ENCODE assay signal across 7 cellular contexts in genomic region chr1:32240140-32240951, GRCh38. TPM values are rescaled to one million over a fixed set of nuclear protein-coding genes. Genes with fewer than 3 reads are reported as not detected.
DNase-seq lines count a peak whose midpoint lies in the region; ATAC-seq and TF ChIP-seq lines count a peak whose summit lies in the region.

No MANE protein-coding gene starts in this region.

- POLR2A ChIA-PET in SK-N-SH (lab: Yijun Ruan, JAX) = interaction anchor here (0.5 to 2.1 kb wide), 8 partner anchors 11 to 95 kb away, joined by 3 to 14 read pairs (median 4); partner anchors contain the start of gene MARCKSL1

- H3K9ac ChIP-seq in Loucy (ENCODE audit: low read depth, low read length, poor library complexity, severe bottlenecking) (peak overlapping the region; percentile 55), SK-N-SH (peak overlapping the region; percentile 25; the same call in 1 of the 2 replicates)

- H3K9me3 ChIP-seq in Loucy (ENCODE audit: insufficient read depth, low read depth, low read length) (no peaks in the 10 kb centered on the region), SK-N-SH (no peaks in the 10 kb centered on the region), psoas muscle (no peaks in the 10 kb centered on the region)

- no peaks in the 10 kb centered on the region for H3K36me3 ChIP-seq in Loucy (ENCODE audit: insufficient read depth, low read length)
- no peaks in the 10 kb centered on the region for H3K36me3 ChIP-seq in SK-N-SH (replicated peaks in 1 of 2; ENCODE audit: control insufficient read depth in 1 of 2, insufficient read depth in 2 of 2, low read length in 1 of 2)
- H3K36me3 ChIP-seq in psoas muscle (ENCODE audit: insufficient read depth in 1 of 2, low read depth in 1 of 2) = no peaks in the 10 kb centered on the region

- peak; percentile 4 for TF ChIP-seq CTCF in GM12873 (IDR thresholded peaks at IDR 0.05; ENCODE audit: insufficient read depth, low read depth, low read length, missing control alignments)
- peak; percentile 21; the same call in 1 of the 2 replicates for TF ChIP-seq CTCF in Loucy (conservative IDR thresholded peaks at IDR 0.05; ENCODE audit: low read length)
- TF ChIP-seq CTCF in SK-N-SH (IDR thresholded peaks at IDR 0.05) = peak; percentile 24
- TF ChIP-seq CTCF in astrocyte of the spinal cord (IDR thresholded peaks at IDR 0.05; ENCODE audit: low read depth, low read length) = peak; percentile 26
- peak; percentile 14 for TF ChIP-seq CTCF in psoas muscle (IDR thresholded peaks at IDR 0.05)

- H4K20me1 ChIP-seq in Loucy (ENCODE audit: insufficient read depth, low read length, poor library complexity, severe bottlenecking) = no peaks in the 10 kb centered on the region
- no peaks in the 10 kb centered on the region for H4K20me1 ChIP-seq in SK-N-SH (ENCODE audit: insufficient read depth)

- TF ChIP-seq RAD21 in SK-N-SH (IDR thresholded peaks at IDR 0.05; ENCODE audit: low read length) = peak; percentile 27

- H3K79me2 ChIP-seq in Loucy (ENCODE audit: insufficient read depth, low read length) (no peaks in the 10 kb centered on the region), SK-N-SH (ENCODE audit: insufficient read depth) (no peaks in the 10 kb centered on the region)

- intact Hi-C loops in psoas muscle (cut with DNase I) = no loop called here

- H2AFZ ChIP-seq in Loucy (ENCODE audit: low read length) (peak overlapping the region; percentile 82), SK-N-SH (ENCODE audit: low read depth) (peak overlapping the region; percentile 89; the same call in 1 of the 2 replicates)

- no peaks in the 10 kb centered on the region for H3K4me1 ChIP-seq in Loucy (ENCODE audit: insufficient read depth, low read length, poor library complexity, severe bottlenecking)
- peaks cover 12 to 13% of the 10 kb centered on the region in 2 experiments; a peak in 2 of 4 replicates for H3K4me1 ChIP-seq in SK-N-SH (ENCODE audit: control insufficient read depth in 1 of 2, insufficient read depth in 2 of 2, low read depth in 1 of 2, low read length in 1 of 2)
- peaks cover 6% of the 10 kb centered on the region for H3K4me1 ChIP-seq in psoas muscle

- ATAC-seq in psoas muscle = peak; percentile 48 to 74 (median 59)
- no peak for ATAC-seq in HG03095 (IDR thresholded peaks at IDR 0.05; ENCODE audit: unreplicated experiment)

- H3K27me3 ChIP-seq in Loucy (ENCODE audit: insufficient read depth, low read length, poor library complexity, severe bottlenecking) (no peaks in the 10 kb centered on the region), SK-N-SH (ENCODE audit: insufficient read depth) (no peaks in the 10 kb centered on the region), psoas muscle (ENCODE audit: insufficient read depth in 3 of 3, low read length in 2 of 3) (no peaks in the 10 kb centered on the region)

- H3K9me2 ChIP-seq in Loucy (replicated peaks; ENCODE audit: low read depth, low read length) (no peaks in the 10 kb centered on the region), SK-N-SH (no peaks in the 10 kb centered on the region)

- CTCF ChIA-PET in SK-N-SH (lab: Yijun Ruan, JAX) = interaction anchor here (0.7 to 3.7 kb wide), 16 partner anchors 8 to 214 kb away, joined by 3 to 24 read pairs (median 4); partner anchors contain the start of genes EIF3I, FAM167B, HDAC1 and MARCKSL1

- in situ Hi-C loops in astrocyte of the spinal cord (cut with HindIII; ENCODE audit: low sequenced_read_pairs) = no loop called here

- DNase-seq in SK-N-SH (peak; percentile 89), astrocyte of the spinal cord (ENCODE audit: low read depth, low spot score) (peak; percentile 33), hippocampal formation (lab: John Stamatoyannopoulos, UW) (peak; percentile 4 to 44), psoas muscle (peak; percentile 67 to 75)

- peak overlapping the region; percentile 76 for H3K4me2 ChIP-seq in Loucy (ENCODE audit: low read depth, low read length, poor library complexity, severe bottlenecking)
- peak overlapping the region; percentile 83 for H3K4me2 ChIP-seq in SK-N-SH

- H3K4me3 ChIP-seq in Loucy (ENCODE audit: low read length, poor library complexity, severe bottlenecking) (peak overlapping the region; percentile 69), SK-N-SH (ENCODE audit: low read depth in 2 of 2, low read length in 1 of 2) (peak overlapping the region; percentile 51 to 57), astrocyte of the spinal cord (ENCODE audit: low read depth, low read length) (peak overlapping the region; percentile 54), psoas muscle (peak overlapping the region; percentile 81)

- TF ChIP-seq EP300 in SK-N-SH (IDR thresholded peaks at IDR 0.05; ENCODE audit: borderline replicate concordance in 1 of 2, low read depth in 1 of 2, low read length in 1 of 2) = no peak

- H3F3A ChIP-seq in Loucy (ENCODE audit: low read depth) (no peaks in the 10 kb centered on the region), SK-N-SH (replicated peaks; ENCODE audit: insufficient read depth) (peaks cover 27% of the 10 kb centered on the region)

- WGBS in SK-N-SH (ENCODE audit: low lambda C conversion rate) = 24% methylated on average over 32 of the region's 62 CpGs
- WGBS in psoas muscle, 3 donors = 3 to 4% (median 3%) methylated on average over 53 to 62 of the region's 62 CpGs

- H3K27ac ChIP-seq in SK-N-SH (ENCODE audit: low read depth in 2 of 2, low read length in 1 of 2) = no peak overlapping the region; a peak in 1 of 4 replicates
- peak overlapping the region; percentile 72 for H3K27ac ChIP-seq in psoas muscle

TF ChIP-seq in SK-N-SH, 30 proteins besides CTCF, POLR2A, EP300 and RAD21:
- TF ChIP-seq MXI1 (IDR thresholded peaks at IDR 0.05; ENCODE audit: low read depth, low read length) = peak; percentile 22; the same call in 1 of the 2 replicates
- peak; percentile 34; the same call in 1 of the 2 replicates for TF ChIP-seq POLR2AphosphoS5 (IDR thresholded peaks at IDR 0.05; ENCODE audit: low read depth, low read length)
- TF ChIP-seq SMC3 (IDR thresholded peaks at IDR 0.05; ENCODE audit: low read depth, low read length) = no peak
- no peak; the same call in 1 of the 2 replicates for TF ChIP-seq MAX (IDR thresholded peaks at IDR 0.05; ENCODE audit: low read depth)

RNA-seq across cellular contexts. Expression of gene FAM167B, which starts 6.7 kb away (rescaled TPM):
- polyA plus RNA-seq in SK-N-SH (2012; rRNA removed) = 1.2 and 1.6 TPM in 2 replicates
- polyA plus RNA-seq in SK-N-SH (2012; cell fraction: cytosol; rRNA removed) = 0.63 and 1.1 TPM in 2 replicates
- polyA plus RNA-seq in SK-N-SH (2012; cell fraction: nucleus; rRNA removed) = 2.3 and 2.9 TPM in 2 replicates
- total RNA-seq in psoas muscle = 1 to 10 TPM; 2.0 to 6.2 (median 3.3) TPM
- 1 to 10 TPM; 3.1 to 5.2 (median 3.7) TPM for polyA plus RNA-seq in psoas muscle

RNA-seq across cellular contexts. Expression of gene LCK, which starts 10.7 kb away (rescaled TPM):
- not detected in 2 replicates for polyA plus RNA-seq in SK-N-SH (2012; rRNA removed)
- polyA plus RNA-seq in SK-N-SH (2012; cell fraction: cytosol; rRNA removed) = not detected in 2 replicates
- 0.04 TPM in 1 of 2 replicates, not detected in the other for polyA plus RNA-seq in SK-N-SH (2012; cell fraction: nucleus; rRNA removed)
- under 1 TPM; 0.77 to 0.89 (median 0.82) TPM for total RNA-seq in psoas muscle
- polyA plus RNA-seq in psoas muscle = under 1 TPM; 0.10 to 0.27 (median 0.26) TPM

RNA-seq across cellular contexts. Expression of gene EIF3I, which starts 18.1 kb away (rescaled TPM):
- polyA plus RNA-seq in SK-N-SH (2012; rRNA removed) (463 and 479 TPM in 2 replicates), psoas muscle (100 to 1,000 TPM; 260 to 506 (median 336) TPM)
- polyA plus RNA-seq in SK-N-SH (2012; cell fraction: cytosol; rRNA removed) = 440 and 513 TPM in 2 replicates
- polyA plus RNA-seq in SK-N-SH (2012; cell fraction: nucleus; rRNA removed) = 213 and 215 TPM in 2 replicates
- total RNA-seq in psoas muscle = 100 to 1,000 TPM; 174 to 238 (median 189) TPM

RNA-seq across cellular contexts. Expression of gene TMEM234, which starts 18.2 kb away (rescaled TPM):
- polyA plus RNA-seq in SK-N-SH (2012; rRNA removed) (31.8 and 31.9 TPM in 2 replicates), psoas muscle (1 to 10 TPM; 4.6 to 9.8 (median 7.1) TPM)
- polyA plus RNA-seq in SK-N-SH (2012; cell fraction: cytosol; rRNA removed) = 15.8 and 16.2 TPM in 2 replicates
- 122 and 134 TPM in 2 replicates for polyA plus RNA-seq in SK-N-SH (2012; cell fraction: nucleus; rRNA removed)
- total RNA-seq in psoas muscle = 1 to 10 TPM; 2.6 to 7.7 (median 4.5) TPM

RNA-seq across cellular contexts. Expression of gene DCDC2B, which starts 31.5 kb away (rescaled TPM):
- polyA plus RNA-seq in SK-N-SH (2012; rRNA removed) (not detected in 2 replicates), psoas muscle (under 1 TPM in 1 of 3 donors, not detected in 2; 0.04 TPM)
- not detected in 2 replicates for polyA plus RNA-seq in SK-N-SH (2012; cell fraction: cytosol; rRNA removed)
- 0.05 TPM in 1 of 2 replicates, not detected in the other for polyA plus RNA-seq in SK-N-SH (2012; cell fraction: nucleus; rRNA removed)
- total RNA-seq in psoas muscle = not detected

Comparison
In these comparisons a context has a peak if more than half of its experiments do, and no peak if none do; other contexts are left out.
1. DNase-seq: peak in every context shown above with its lines; median percentile 89 in SK-N-SH; 71 in psoas muscle; 33 in astrocyte of the spinal cord; 24 in hippocampal formation.